ENCODE assay signal across 10 cellular contexts in the genomic region with DNA sequence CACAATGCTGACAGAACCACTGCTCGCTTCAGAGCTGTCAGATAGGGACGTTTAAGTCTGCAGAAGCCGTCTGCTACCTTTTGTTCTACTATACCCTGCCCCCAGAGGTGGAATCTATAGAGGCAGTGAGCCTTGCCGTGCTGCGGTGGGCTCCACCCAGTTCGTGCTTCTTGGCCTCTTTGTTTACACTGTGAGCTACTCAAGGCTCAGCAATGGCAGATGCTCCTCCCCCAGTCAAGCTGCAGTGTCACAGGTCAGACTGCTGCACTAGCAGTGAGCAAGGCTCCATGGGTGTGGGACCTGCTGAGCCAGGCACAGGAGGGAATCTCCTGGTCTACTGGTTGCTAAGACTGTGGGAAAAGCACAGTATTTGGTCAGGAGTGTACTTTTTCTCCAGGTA. TPM values are rescaled to one million over a fixed set of nuclear protein-coding genes. Genes with fewer than 3 reads are reported as not detected.
DNase-seq lines count a peak whose midpoint lies in the region; ATAC-seq, FAIRE-seq and TF ChIP-seq lines count a peak whose summit lies in the region.
"Had no signal": no experiment of that assay in that cellular context is flagged by ENCODE, and none has a peak within 500 bp of the region (broad histone marks: within the 10 kb centered on the region; RNA-seq: fewer than 3 reads in every experiment).

No MANE protein-coding gene starts in this region.

- no TSS peak for BruUV-seq in HepG2 (replicated peaks; lab: Mats Ljungman, UMichigan)

- H3K36me3 Mint-ChIP-seq in activated CD4-positive, alpha-beta memory T cell treated with anti-CD3 and anti-CD28 coated beads, Interleukin-2, amount 10 ng/mL, durations not matched to agents 7 days and 5 days (ENCODE audit: low read depth), result no peaks in the 10 kb centered on the region

- TF ChIP-seq EP300 in HepG2 (IDR thresholded peaks at IDR 0.05; ENCODE audit: low read depth in 2 of 2, low read length in 2 of 2) (peak in 1 of 2 experiments; percentile 75; a peak in 2 of 4 replicates), HepG2 (CRISPR knock-in tag; IDR thresholded peaks at IDR 0.05; ENCODE audit: borderline replicate concordance) (peak; percentile 44; the same call in 1 of the 2 replicates)

- H3K4me2 ChIP-seq in HepG2 (ENCODE audit: low read depth, low read length), result peak overlapping the region; percentile 82
- H3K4me2 ChIP-seq in fibroblast of lung (ENCODE audit: extremely low read depth, insufficient read depth, low read length), result no peak overlapping the region

- POLR2A ChIA-PET in HepG2 (lab: Yijun Ruan, JAX), result interaction anchor here (0.7 to 4.0 kb wide), 11 partner anchors 9 to 87 kb away, joined by 3 to 26 read pairs (median 3); a partner anchor contains a TSS
- POLR2A ChIA-PET in activated CD4-positive, alpha-beta memory T cell treated with anti-CD3 and anti-CD28 coated beads, Interleukin-2, amount 10 ng/mL, durations not matched to agents 7 days and 5 days (lab: Charles Lee), result no interaction called here

- H3K9me3 ChIP-seq in HepG2 (ENCODE audit: low read length) (no peaks in the 10 kb centered on the region), right lobe of liver (no peaks in the 10 kb centered on the region), NT2/D1 (ENCODE audit: insufficient read depth, low read length) (no peaks in the 10 kb centered on the region), fibroblast of lung (ENCODE audit: control insufficient read depth, insufficient read depth, low read depth, low read length) (no peaks in the 10 kb centered on the region), upper lobe of right lung (no peaks in the 10 kb centered on the region), uterus (no peaks in the 10 kb centered on the region)

- TF ChIP-seq CTCF in HepG2 (CRISPR knock-in tag; IDR thresholded peaks at IDR 0.05) (peak; percentile 57), right lobe of liver (IDR thresholded peaks at IDR 0.05) (no peak), fibroblast of lung (conservative IDR thresholded peaks at IDR 0.05 in 1 of 2, IDR thresholded peaks at IDR 0.05 in 1 of 2; ENCODE audit: low read depth in 1 of 2, low read length in 2 of 2) (no peak), upper lobe of right lung (IDR thresholded peaks at IDR 0.05) (no peak), uterus (IDR thresholded peaks at IDR 0.05) (no peak)

- peak; percentile 95 for DNase-seq in HepG2 (ENCODE audit: low spot score)
- DNase-seq in right lobe of liver, result no peak
- peak; percentile 95 for DNase-seq in NT2/D1 (ENCODE audit: low read depth, low spot score)
- peak; percentile 26 to 67 for DNase-seq in fibroblast of lung (ENCODE audit: low read depth in 2 of 2)
- DNase-seq in upper lobe of right lung, result no peak
- no peak for DNase-seq in activated CD4-positive, alpha-beta memory T cell treated with anti-CD3 and anti-CD28 coated beads, Interleukin-2, amount 10 ng/mL, durations not matched to agents 7 days and 5 days
- no peak for DNase-seq in uterus
- DNase-seq: activated CD4-positive, alpha-beta memory T cell treated with anti-CD3 and anti-CD28 coated beads for 36 hours; GOT3 had no signal

- TF ChIP-seq POLR2A in HepG2 (IDR thresholded peaks at IDR 0.05; ENCODE audit: insufficient read depth in 1 of 2, low read depth in 2 of 2, low read length in 2 of 2) (no peak), right lobe of liver (IDR thresholded peaks at IDR 0.05) (no peak), uterus (IDR thresholded peaks at IDR 0.05) (no peak)

- no peaks in the 10 kb centered on the region for H3K27me3 Mint-ChIP-seq in activated CD4-positive, alpha-beta memory T cell treated with anti-CD3 and anti-CD28 coated beads, Interleukin-2, amount 10 ng/mL, durations not matched to agents 7 days and 5 days
- H3K27me3 Mint-ChIP-seq: activated CD4-positive, alpha-beta memory T cell treated with anti-CD3 and anti-CD28 coated beads for 36 hours had no signal

- H4K20me1 ChIP-seq in HepG2 (ENCODE audit: insufficient read depth, low read length) (no peaks in the 10 kb centered on the region), fibroblast of lung (ENCODE audit: control insufficient read depth, extremely low read depth, insufficient read depth, low read length) (no peaks in the 10 kb centered on the region)

- intact Hi-C loops in HepG2 (cut with micrococcal nuclease; ENCODE audit: unreplicated experiment), result loop anchor here (5.0 kb wide), 1 partner anchor 45 kb away; a partner anchor contains a TSS
- intact Hi-C loops in right lobe of liver (cut with DNase I), result no loop called here
- intact Hi-C loops in upper lobe of right lung (cut with DNase I), result no loop called here
- intact Hi-C loops in uterus (cut with DNase I; ENCODE audit: low total_unique reads), result no loop called here

- FAIRE-seq in HepG2 (lab: Jason Lieb, UNC), result peak; percentile 74

- H3K27me3 ChIP-seq in HepG2 (ENCODE audit: control insufficient read depth in 1 of 2, insufficient read depth in 2 of 2, low read length in 2 of 2), result no peaks in the 10 kb centered on the region
- H3K27me3 ChIP-seq in right lobe of liver, result no peaks in the 10 kb centered on the region
- H3K27me3 ChIP-seq in NT2/D1 (ENCODE audit: insufficient read depth, insufficient read length), result no peaks in the 10 kb centered on the region
- no peaks in the 10 kb centered on the region for H3K27me3 ChIP-seq in fibroblast of lung (ENCODE audit: control insufficient read depth, insufficient read depth, low read length)
- no peaks in the 10 kb centered on the region for H3K27me3 ChIP-seq in upper lobe of right lung
- no peaks in the 10 kb centered on the region for H3K27me3 ChIP-seq in uterus

- H3K36me3 ChIP-seq in HepG2 (replicated peaks in 1 of 2; ENCODE audit: control insufficient read depth in 1 of 2, insufficient read depth in 2 of 2, low read length in 2 of 2) (no peaks in the 10 kb centered on the region), right lobe of liver (no peaks in the 10 kb centered on the region), NT2/D1 (ENCODE audit: insufficient read depth, insufficient read length, low read length) (no peaks in the 10 kb centered on the region), fibroblast of lung (ENCODE audit: control insufficient read depth, insufficient read depth, low read length) (no peaks in the 10 kb centered on the region), upper lobe of right lung (no peaks in the 10 kb centered on the region), uterus (no peaks in the 10 kb centered on the region)

- no peaks in the 10 kb centered on the region for H3K4me1 Mint-ChIP-seq in activated CD4-positive, alpha-beta memory T cell treated with anti-CD3 and anti-CD28 coated beads, Interleukin-2, amount 10 ng/mL, durations not matched to agents 7 days and 5 days

- in situ Hi-C loops in HepG2 (cut with HindIII; ENCODE audit: extremely low pct_ligation_motif_present, low pct_unique_long_range_greater_than_20kb), result no loop called here

- no peak overlapping the region for H2AFZ ChIP-seq in HepG2 (ENCODE audit: low read length)
- no peak overlapping the region for H2AFZ ChIP-seq in fibroblast of lung (ENCODE audit: low read length)

- CTCF ChIA-PET in HepG2 (lab: Yijun Ruan, JAX; ENCODE audit: low intra/inter-chr PET ratio, low total read pairs), result no interaction called here
- CTCF ChIA-PET in activated CD4-positive, alpha-beta memory T cell treated with anti-CD3 and anti-CD28 coated beads, Interleukin-2, amount 10 ng/mL, durations not matched to agents 7 days and 5 days (lab: Charles Lee), result interaction anchor here (2.5 kb wide), 1 partner anchor 8 kb away, joined by 14 read pairs; no protein-coding TSS in a partner anchor

- H3K79me2 ChIP-seq in HepG2 (ENCODE audit: insufficient read depth, low read length) (no peaks in the 10 kb centered on the region), fibroblast of lung (ENCODE audit: control insufficient read depth, insufficient read depth, low read length) (no peaks in the 10 kb centered on the region)

- H3K4me1 ChIP-seq in HepG2 (ENCODE audit: insufficient read depth, low read length), result peaks cover 61% of the 10 kb centered on the region
- peaks cover 0 to 37% (median 12%) of the 10 kb centered on the region in 4 donors for H3K4me1 ChIP-seq in right lobe of liver
- peaks cover 5% of the 10 kb centered on the region for H3K4me1 ChIP-seq in NT2/D1 (ENCODE audit: insufficient read depth, insufficient read length)
- no peaks in the 10 kb centered on the region for H3K4me1 ChIP-seq in fibroblast of lung (ENCODE audit: control insufficient read depth, extremely low read depth, insufficient read depth, low read length)
- H3K4me1 ChIP-seq in upper lobe of right lung, result no peaks in the 10 kb centered on the region
- peaks cover 0 to 9% of the 10 kb centered on the region in 2 donors for H3K4me1 ChIP-seq in uterus

- peak overlapping the region; percentile 62 for H3K9ac ChIP-seq in HepG2 (ENCODE audit: insufficient read depth, low read depth, low read length)
- no peak overlapping the region for H3K9ac ChIP-seq in NT2/D1 (ENCODE audit: insufficient read length, low read depth)
- no peak overlapping the region for H3K9ac ChIP-seq in fibroblast of lung (ENCODE audit: insufficient read depth, low read length)

- no peak overlapping the region for H3K4me3 Mint-ChIP-seq in activated CD4-positive, alpha-beta memory T cell treated with anti-CD3 and anti-CD28 coated beads, Interleukin-2, amount 10 ng/mL, durations not matched to agents 7 days and 5 days
- H3K4me3 Mint-ChIP-seq: activated CD4-positive, alpha-beta memory T cell treated with anti-CD3 and anti-CD28 coated beads for 36 hours had no signal

- no peaks in the 10 kb centered on the region for H3K9me3 Mint-ChIP-seq in activated CD4-positive, alpha-beta memory T cell treated with anti-CD3 and anti-CD28 coated beads, Interleukin-2, amount 10 ng/mL, durations not matched to agents 7 days and 5 days

- peak; percentile 46 for TF ChIP-seq RAD21 in HepG2 (CRISPR knock-in tag; IDR thresholded peaks at IDR 0.05)

- ATAC-seq in HepG2 (peak; percentile 94), right lobe of liver (no peak), upper lobe of right lung (peak; percentile 42), GM21360 (IDR thresholded peaks at IDR 0.05; ENCODE audit: unreplicated experiment) (no peak)

- 5% methylated on average over 4 of the region's 6 CpGs for WGBS in HepG2 (ENCODE audit: low lambda C conversion rate)
- WGBS in right lobe of liver (ENCODE audit: insufficient coverage, low coverage, low lambda C conversion rate, missing lambda C conversion rate), result 59% methylated on average over 4 of the region's 6 CpGs

- H3K27ac ChIP-seq in HepG2 (ENCODE audit: extremely low read length, insufficient read depth, low read length) (peak overlapping the region; percentile 50), right lobe of liver (no peak overlapping the region), fibroblast of lung (ENCODE audit: insufficient read depth, low read length) (no peak overlapping the region), upper lobe of right lung (no peak overlapping the region), uterus (no peak overlapping the region)

- no peak overlapping the region for H3K27ac Mint-ChIP-seq in activated CD4-positive, alpha-beta memory T cell treated with anti-CD3 and anti-CD28 coated beads, Interleukin-2, amount 10 ng/mL, durations not matched to agents 7 days and 5 days
- H3K27ac Mint-ChIP-seq: activated CD4-positive, alpha-beta memory T cell treated with anti-CD3 and anti-CD28 coated beads for 36 hours had no signal

- peak overlapping the region in 1 of 3 experiments; percentile 54; a peak in 2 of 6 replicates for H3K4me3 ChIP-seq in HepG2 (replicated peaks in 1 of 3; ENCODE audit: insufficient read depth in 1 of 3, low read depth in 2 of 3, low read length in 3 of 3)
- no peak overlapping the region for H3K4me3 ChIP-seq in right lobe of liver
- no peak overlapping the region for H3K4me3 ChIP-seq in NT2/D1 (ENCODE audit: insufficient read length, low read depth)
- no peak overlapping the region for H3K4me3 ChIP-seq in fibroblast of lung (replicated peaks in 1 of 4; ENCODE audit: control extremely low read depth in 1 of 4, insufficient read depth in 1 of 4, low read depth in 3 of 4, low read length in 4 of 4)
- H3K4me3 ChIP-seq in upper lobe of right lung, result no peak overlapping the region
- H3K4me3 ChIP-seq in uterus, result no peak overlapping the region

RNA-seq across cellular contexts. Expression of a gene that starts 47.1 kb away (rescaled TPM):
- total RNA-seq in HepG2 (2016; rRNA removed; fragmentation: Illumina TruSeq; extraction: Trizol) (0.60 and 0.73 TPM in 2 replicates), right lobe of liver (100 to 1,000 TPM in 2 of 6 experiments, 10 to 100 TPM in 4; 26.8 to 264 (median 57.1) TPM), fibroblast of lung (10.0 and 20.1 TPM in 2 replicates), upper lobe of right lung (38.0 TPM), uterus (10 to 100 TPM; 55.0 to 87.0 (median 57.9) TPM)
- 0.10 and 0.18 TPM in 2 replicates for total RNA-seq in HepG2 (2016; cell fraction: cytosol; rRNA removed; fragmentation: Illumina TruSeq; extraction: Trizol; ENCODE audit: low read depth)
- 0.58 and 0.67 TPM in 2 replicates for total RNA-seq in HepG2 (2016; cell fraction: insoluble cytoplasmic fraction; rRNA removed; fragmentation: Illumina TruSeq; extraction: Trizol)
- 0.55 and 0.65 TPM in 2 replicates for total RNA-seq in HepG2 (2016; cell fraction: membrane; rRNA removed; fragmentation: Illumina TruSeq; extraction: Trizol)
- 0.69 and 0.87 TPM in 2 replicates for total RNA-seq in HepG2 (2016; cell fraction: nucleus; rRNA removed; fragmentation: Illumina TruSeq; extraction: Trizol)
- polyA plus RNA-seq in HepG2 (2011; rRNA removed) (1.4 and 1.7 TPM in 2 replicates), fibroblast of lung (4.1 and 8.0 TPM in 2 replicates)
- polyA plus RNA-seq in HepG2 (2011; cell fraction: cytosol; rRNA removed), result 0.64 and 1.4 TPM in 2 replicates
- 0.84 and 0.88 TPM in 2 replicates for polyA plus RNA-seq in HepG2 (2011; cell fraction: nucleus; rRNA removed)
- 2.7 and 5.9 TPM in 2 replicates for polyA plus RNA-seq in HepG2 (2012)
- polyA plus RNA-seq in HepG2 (2016; cell fraction: cytosol; fragmentation: Illumina TruSeq; extraction: Trizol; ENCODE audit: low read depth), result 0.03 and 0.14 TPM in 2 replicates
- 0.44 and 0.52 TPM in 2 replicates for polyA plus RNA-seq in HepG2 (2016; cell fraction: insoluble cytoplasmic fraction; fragmentation: Illumina TruSeq; extraction: Trizol; ENCODE audit: low read depth)
- 0.10 and 0.26 TPM in 2 replicates for polyA plus RNA-seq in HepG2 (2016; cell fraction: membrane; fragmentation: Illumina TruSeq; extraction: Trizol; ENCODE audit: low read depth)
- 0.57 and 0.77 TPM in 2 replicates for polyA plus RNA-seq in HepG2 (2016; cell fraction: nucleus; fragmentation: Illumina TruSeq; extraction: Trizol; ENCODE audit: insufficient read depth, low read depth)
- 1.5 and 2.3 TPM in 2 replicates for polyA minus RNA-seq in HepG2 (2011; rRNA and poly(A)+ RNA removed; ENCODE audit: low replicate concordance)
- polyA minus RNA-seq in HepG2 (2011; cell fraction: cytosol; rRNA and poly(A)+ RNA removed), result 1.7 and 3.1 TPM in 2 replicates
- 2.6 TPM in 2 replicates for polyA minus RNA-seq in HepG2 (2011; cell fraction: nucleus; rRNA and poly(A)+ RNA removed)
- polyA plus RNA-seq in fibroblast of lung (2012), result 2.6 and 4.4 TPM in 2 replicates
- 0.37 and 2.8 TPM in 2 replicates for polyA minus RNA-seq in fibroblast of lung (ENCODE audit: low replicate concordance)
- total RNA-seq in activated CD4-positive, alpha-beta memory T cell treated with anti-CD3 and anti-CD28 coated beads, Interleukin-2, amount 10 ng/mL, durations not matched to agents 7 days and 5 days, result 1 to 10 TPM; 3.7 to 4.2 TPM

RNA-seq across cellular contexts. Expression of a gene that starts 47.1 kb away (rescaled TPM):
- total RNA-seq in HepG2 (2016; rRNA removed; fragmentation: Illumina TruSeq; extraction: Trizol) (29.0 and 36.8 TPM in 2 replicates), right lobe of liver (10 to 100 TPM; 26.6 to 50.2 (median 37.5) TPM), fibroblast of lung (37.5 and 46.0 TPM in 2 replicates), upper lobe of right lung (107 TPM), uterus (10 to 100 TPM; 18.4 to 91.9 (median 68.6) TPM)
- 5.8 and 7.3 TPM in 2 replicates for total RNA-seq in HepG2 (2016; cell fraction: cytosol; rRNA removed; fragmentation: Illumina TruSeq; extraction: Trizol; ENCODE audit: low read depth)
- 34.8 and 35.1 TPM in 2 replicates for total RNA-seq in HepG2 (2016; cell fraction: insoluble cytoplasmic fraction; rRNA removed; fragmentation: Illumina TruSeq; extraction: Trizol)
- total RNA-seq in HepG2 (2016; cell fraction: membrane; rRNA removed; fragmentation: Illumina TruSeq; extraction: Trizol), result 16.0 and 17.4 TPM in 2 replicates
- 46.4 and 47.1 TPM in 2 replicates for total RNA-seq in HepG2 (2016; cell fraction: nucleus; rRNA removed; fragmentation: Illumina TruSeq; extraction: Trizol)
- polyA plus RNA-seq in HepG2 (2011; rRNA removed) (44.1 and 51.4 TPM in 2 replicates), fibroblast of lung (58.2 and 101 TPM in 2 replicates)
- 25.4 and 42.2 TPM in 2 replicates for polyA plus RNA-seq in HepG2 (2011; cell fraction: cytosol; rRNA removed)
- polyA plus RNA-seq in HepG2 (2011; cell fraction: nucleus; rRNA removed), result 24.6 and 40.5 TPM in 2 replicates
- 41.4 and 67.4 TPM in 2 replicates for polyA plus RNA-seq in HepG2 (2012)
- polyA plus RNA-seq in HepG2 (2016; cell fraction: cytosol; fragmentation: Illumina TruSeq; extraction: Trizol; ENCODE audit: low read depth), result 7.0 and 10.6 TPM in 2 replicates
- 26.2 and 27.5 TPM in 2 replicates for polyA plus RNA-seq in HepG2 (2016; cell fraction: insoluble cytoplasmic fraction; fragmentation: Illumina TruSeq; extraction: Trizol; ENCODE audit: low read depth)
- 11.6 and 12.0 TPM in 2 replicates for polyA plus RNA-seq in HepG2 (2016; cell fraction: membrane; fragmentation: Illumina TruSeq; extraction: Trizol; ENCODE audit: low read depth)
- 45.9 and 54.4 TPM in 2 replicates for polyA plus RNA-seq in HepG2 (2016; cell fraction: nucleus; fragmentation: Illumina TruSeq; extraction: Trizol; ENCODE audit: insufficient read depth, low read depth)
- 38.5 and 99.7 TPM in 2 replicates for polyA minus RNA-seq in HepG2 (2011; rRNA and poly(A)+ RNA removed; ENCODE audit: low replicate concordance)
- polyA minus RNA-seq in HepG2 (2011; cell fraction: cytosol; rRNA and poly(A)+ RNA removed), result 28.8 and 30.0 TPM in 2 replicates
- 91.0 and 93.1 TPM in 2 replicates for polyA minus RNA-seq in HepG2 (2011; cell fraction: nucleus; rRNA and poly(A)+ RNA removed)
- polyA plus RNA-seq in fibroblast of lung (2012), result 43.5 and 77.5 TPM in 2 replicates
- 11.8 and 18.7 TPM in 2 replicates for polyA minus RNA-seq in fibroblast of lung (ENCODE audit: low replicate concordance)
- 10 to 100 TPM; 29.2 to 31.3 TPM for total RNA-seq in activated CD4-positive, alpha-beta memory T cell treated with anti-CD3 and anti-CD28 coated beads, Interleukin-2, amount 10 ng/mL, durations not matched to agents 7 days and 5 days

Comparison
In these comparisons a context has a peak if more than half of its experiments do, and no peak if none do; other contexts are left out.
1. ATAC-seq: peak in HepG2 (single experiment) and upper lobe of right lung (single experiment); none in right lobe of liver (0 of 4) and GM21360 (single experiment).
2. DNase-seq: peak in HepG2 (single experiment), NT2/D1 (single experiment) and fibroblast of lung (2 of 2); none in right lobe of liver (0 of 3), upper lobe of right lung (single experiment), activated CD4-positive, alpha-beta memory T cell treated with anti-CD3 and anti-CD28 coated beads, Interleukin-2, amount 10 ng/mL, durations not matched to agents 7 days and 5 days (single experiment) and uterus (0 of 2).